11 cellular contexts compared by ENCODE assay signal in the genomic region with DNA sequence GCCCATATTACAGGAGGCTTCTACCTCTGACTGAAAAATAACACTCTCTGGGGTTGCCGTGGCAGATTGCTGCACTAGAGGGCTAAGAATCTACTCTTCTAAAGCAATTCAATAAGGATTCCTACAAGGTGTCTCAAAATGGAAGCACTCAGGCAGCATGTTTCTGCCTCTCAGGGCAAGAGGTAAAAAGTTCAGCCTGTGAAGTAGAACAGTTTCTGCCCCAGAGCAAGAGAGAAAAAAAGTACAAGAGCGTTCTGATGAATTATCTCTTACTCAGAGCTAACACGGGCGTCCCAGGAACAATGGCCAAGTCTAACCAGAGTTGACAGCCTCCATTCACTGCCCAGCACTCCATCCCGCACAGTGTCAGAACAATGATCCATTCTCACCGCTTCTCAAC.
DNase-seq lines count a peak whose midpoint lies in the region; ATAC-seq and FAIRE-seq lines count a peak whose summit lies in the region.
"Had no signal": no experiment of that assay in that cellular context is flagged by ENCODE, and none has a peak within 500 bp of the region (broad histone marks: within the 10 kb centered on the region; RNA-seq: fewer than 3 reads in every experiment).

No MANE protein-coding gene starts in this region.

- no peaks in the 10 kb centered on the region for H3K36me3 ChIP-seq in small intestine (ENCODE audit: control insufficient read depth in 2 of 2, insufficient read depth in 2 of 2, low read length in 2 of 2)

- DNase-seq in ELF-1 (ENCODE audit: low read depth, low spot score) = peak; percentile 6
- peak in 40 of 56 donors; percentile 1 to 66 (median 18) for DNase-seq in amygdala (lab: John Stamatoyannopoulos, UW)
- DNase-seq in left cardiac atrium = no peak
- DNase-seq in posterior cingulate gyrus = peak in 8 of 10 donors; percentile 11 to 85 (median 54)
- no peak for DNase-seq in H4 (ENCODE audit: low spot score)
- DNase-seq in small intestine = no peak
- no peak for DNase-seq in activated gamma-delta T cell treated with Interleukin-2 at 50 U/mL for 16 hours
- DNase-seq: activated CD4-positive, alpha-beta T cell treated with anti-CD3 and anti-CD28 coated beads, Interleukin-2, amount 10 ng/mL, durations not matched to agents 7 days and 5 days; activated naive CD8-positive, alpha-beta T cell treated with anti-CD3 and anti-CD28 coated beads, Interleukin-2, amount 10 ng/mL, durations not matched to agents 7 days and 5 days; kidney glomerular epithelial cell had no signal

- H3K9me3 ChIP-seq in small intestine (ENCODE audit: control insufficient read depth, low read depth) = no peaks in the 10 kb centered on the region

- no peaks in the 10 kb centered on the region for H3K27me3 ChIP-seq in small intestine (ENCODE audit: control insufficient read depth in 2 of 2, insufficient read depth in 2 of 2, low read length in 2 of 2)

- no peaks in the 10 kb centered on the region for H3K4me1 ChIP-seq in small intestine (ENCODE audit: control insufficient read depth in 2 of 2, insufficient read depth in 1 of 2, low read depth in 1 of 2, low read length in 1 of 2)

- ATAC-seq in left cardiac atrium (peak; percentile 38 to 84), GM19351 (IDR thresholded peaks at IDR 0.05; ENCODE audit: unreplicated experiment) (no peak)

- H3K4me3 ChIP-seq in small intestine (ENCODE audit: low read depth in 1 of 2, low read length in 2 of 2) = no peak overlapping the region

- H3K27ac ChIP-seq in small intestine (ENCODE audit: low read depth in 1 of 2, low read length in 1 of 2) = no peak overlapping the region

- intact Hi-C loops in left cardiac atrium (cut with DNase I) = no loop called here
- intact Hi-C loops in posterior cingulate gyrus (cut with DNase I) = loop anchor here (2.0 kb wide), 1 partner anchor 98 kb away; no protein-coding TSS in a partner anchor

- FAIRE-seq in small intestine (lab: Jason Lieb, UNC) = no peak

- WGBS in small intestine, 3 donors = 48 to 76% (median 70%) methylated on average over 6 of the region's 6 CpGs

Comparison
In these comparisons a context has a peak if more than half of its experiments do, and no peak if none do; other contexts are left out.
1. DNase-seq: peak in ELF-1 (single experiment), amygdala (40 of 56) and posterior cingulate gyrus (8 of 10); none in left cardiac atrium (single experiment), H4 (single experiment), small intestine (single experiment) and activated gamma-delta T cell treated with Interleukin-2 at 50 U/mL for 16 hours (single experiment).